Comparison of ENCODE assay signal across 8 cellular contexts in the genomic region with DNA sequence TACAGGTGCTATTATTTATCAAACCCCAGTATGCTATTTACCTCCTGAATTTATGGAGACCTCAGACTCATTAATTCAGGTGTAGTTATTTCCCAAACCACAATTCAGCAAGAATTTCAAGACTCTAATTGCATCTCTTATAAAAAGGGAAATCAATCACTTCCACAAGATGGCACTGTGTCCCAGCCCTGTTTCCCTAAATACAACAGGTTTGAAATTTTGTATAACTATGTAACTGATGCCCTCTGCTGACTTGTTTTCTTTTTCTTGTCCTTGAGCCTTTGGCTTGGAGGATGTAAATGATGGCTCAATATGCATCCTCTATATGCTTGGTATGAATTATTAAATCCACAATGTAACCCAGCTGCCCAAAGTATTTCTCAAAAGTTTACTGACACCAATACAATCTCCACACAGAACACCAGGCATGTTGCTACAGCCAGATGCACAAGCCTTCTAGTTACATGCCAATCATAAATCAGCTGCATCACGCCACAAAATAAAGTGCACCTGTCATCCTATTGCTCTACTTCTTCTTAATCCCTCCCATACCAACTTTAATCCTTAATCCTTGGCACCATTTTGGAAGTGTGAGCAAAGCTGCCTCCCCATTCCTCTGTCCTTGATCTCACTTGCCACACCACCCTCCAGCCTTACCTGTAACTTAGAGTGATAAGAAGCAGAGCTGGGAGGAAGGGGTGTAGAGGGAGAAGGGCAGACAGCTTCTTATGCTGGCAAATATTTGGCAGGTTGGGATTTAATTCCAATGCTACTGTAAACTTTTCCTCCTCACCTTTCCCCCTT. TPM values are rescaled to one million over a fixed set of nuclear protein-coding genes. Genes with fewer than 3 reads are reported as not detected.
DNase-seq lines count a peak whose midpoint lies in the region; ATAC-seq, FAIRE-seq and TF ChIP-seq lines count a peak whose summit lies in the region.

No MANE protein-coding gene starts in this region.

- H3K27me3 Mint-ChIP-seq in activated T-cell treated with anti-CD3 and anti-CD28 coated beads, Interleukin-2, amount 50 U/mL, for 4 hours (ENCODE audit: low read depth) = no peaks in the 10 kb centered on the region

- DNase-seq in D341Med (ENCODE audit: low spot score) (peak; percentile 55), HEK293T (ENCODE audit: extremely low spot score) (peak; percentile 46), NCI-H69 (lab: John Stamatoyannopoulos, UW) (peak; percentile 79), glomerular endothelial cell (ENCODE audit: extremely low read depth, low read depth, low spot score) (peak; percentile 58), pulmonary artery endothelial cell (ENCODE audit: low read depth, low spot score) (peak; percentile 39), GM12892 (ENCODE audit: insufficient read length) (no peak), HuH-7.5 (ENCODE audit: low spot score) (no peak)
- peak; percentile 29 for DNase-seq in activated T-cell treated with anti-CD3 and anti-CD28 coated beads, Interleukin-2, amount 50 U/mL, for 4 hours

- CTCF ChIA-PET in HEK293T (lab: Yijun Ruan, JAX) = interaction anchor here (0.9 to 1.2 kb wide), 2 partner anchors 427 to 629 kb away, joined by 3 read pairs; no protein-coding TSS in a partner anchor

- no peaks in the 10 kb centered on the region for H3K36me3 Mint-ChIP-seq in activated T-cell treated with anti-CD3 and anti-CD28 coated beads, Interleukin-2, amount 50 U/mL, for 4 hours (ENCODE audit: insufficient read depth)

- H3K4me1 Mint-ChIP-seq in activated T-cell treated with anti-CD3 and anti-CD28 coated beads, Interleukin-2, amount 50 U/mL, for 4 hours (ENCODE audit: low read depth) = peaks cover 44% of the 10 kb centered on the region

- H3K4me3 Mint-ChIP-seq in activated T-cell treated with anti-CD3 and anti-CD28 coated beads, Interleukin-2, amount 50 U/mL, for 4 hours = no peak overlapping the region

- peak in 1 of 2 donors; percentile 41 for ATAC-seq in activated T-cell treated with anti-CD3 and anti-CD28 coated beads, Interleukin-2, amount 50 U/mL, for 4 hours

- no peak for FAIRE-seq in GM12892 (lab: Jason Lieb, UNC)

- no peak for TF ChIP-seq POLR2A in GM12892 (IDR thresholded peaks at IDR 0.05; ENCODE audit: low read depth, low read length)

- no peaks in the 10 kb centered on the region for H3K9me3 Mint-ChIP-seq in activated T-cell treated with anti-CD3 and anti-CD28 coated beads, Interleukin-2, amount 50 U/mL, for 4 hours

- POLR2A ChIA-PET in HEK293T (lab: Yijun Ruan, JAX) = no interaction called here

TF ChIP-seq in HEK293T, 16 proteins besides CTCF, POLR2A, EP300 and RAD21:
- TF ChIP-seq NFRKB (IDR thresholded peaks at IDR 0.05) (no peak), SP1 (IDR thresholded peaks at IDR 0.05) (no peak), FOXA1 (IDR thresholded peaks at IDR 0.05) (no peak), FOXM1 (IDR thresholded peaks at IDR 0.05; ENCODE audit: borderline replicate concordance) (no peak)
- TF ChIP-seq, protein P1, sequence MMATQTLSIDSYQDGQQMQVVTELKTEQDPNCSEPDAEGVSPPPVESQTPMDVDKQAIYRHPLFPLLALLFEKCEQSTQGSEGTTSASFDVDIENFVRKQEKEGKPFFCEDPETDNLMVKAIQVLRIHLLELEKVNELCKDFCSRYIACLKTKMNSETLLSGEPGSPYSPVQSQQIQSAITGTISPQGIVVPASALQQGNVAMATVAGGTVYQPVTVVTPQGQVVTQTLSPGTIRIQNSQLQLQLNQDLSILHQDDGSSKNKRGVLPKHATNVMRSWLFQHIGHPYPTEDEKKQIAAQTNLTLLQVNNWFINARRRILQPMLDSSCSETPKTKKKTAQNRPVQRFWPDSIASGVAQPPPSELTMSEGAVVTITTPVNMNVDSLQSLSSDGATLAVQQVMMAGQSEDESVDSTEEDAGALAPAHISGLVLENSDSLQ (IDR thresholded peaks at IDR 0.05) = peak; percentile 45

RNA-seq across cellular contexts. Expression of gene C1orf105, which starts 9.0 kb away (rescaled TPM):
- total RNA-seq in activated T-cell treated with anti-CD3 and anti-CD28 coated beads, Interleukin-2, amount 50 U/mL, for 4 hours = not detected
- total RNA-seq in glomerular endothelial cell (not detected in 2 replicates), pulmonary artery endothelial cell (not detected in 2 replicates)
- not detected for polyA plus RNA-seq in GM12892 (2012; ENCODE audit: missing spikeins)

RNA-seq across cellular contexts. Expression of gene PIGC, which starts 14.3 kb away (rescaled TPM):
- total RNA-seq in activated T-cell treated with anti-CD3 and anti-CD28 coated beads, Interleukin-2, amount 50 U/mL, for 4 hours = 10 to 100 TPM; 16.8 to 19.1 (median 17.8) TPM
- total RNA-seq in glomerular endothelial cell (16.1 and 19.3 TPM in 2 replicates), pulmonary artery endothelial cell (14.7 and 19.7 TPM in 2 replicates)
- polyA plus RNA-seq in GM12892 (2012; ENCODE audit: missing spikeins) = 15.9 TPM

Comparison
In these comparisons a context has a peak if more than half of its experiments do, and no peak if none do; other contexts are left out.
1. DNase-seq: peak in D341Med (single experiment), HEK293T (single experiment), NCI-H69 (single experiment), activated T-cell treated with anti-CD3 and anti-CD28 coated beads, Interleukin-2, amount 50 U/mL, for 4 hours (single experiment), glomerular endothelial cell (single experiment) and pulmonary artery endothelial cell (single experiment); none in GM12892 (single experiment) and HuH-7.5 (single experiment).